ENCODE assay signal across 23 cellular contexts in genomic region chr12:61487728-61488127, GRCh38.
DNase-seq lines count a peak whose midpoint lies in the region; ATAC-seq and TF ChIP-seq lines count a peak whose summit lies in the region.
"Had no signal": no experiment of that assay in that cellular context is flagged by ENCODE, and none has a peak within 500 bp of the region (broad histone marks: within the 10 kb centered on the region; RNA-seq: fewer than 3 reads in every experiment).

No MANE protein-coding gene starts in this region.

- H3K79me2 ChIP-seq in neural cell (replicated peaks; ENCODE audit: insufficient read depth, low read length), result no peaks in the 10 kb centered on the region

- no peak overlapping the region for H2AFZ ChIP-seq in neural cell (ENCODE audit: low read depth, low read length)

- ATAC-seq in GM21825 (IDR thresholded peaks at IDR 0.05; ENCODE audit: unreplicated experiment) (no peak), gastrocnemius medialis (no peak)

- H3K27me3 ChIP-seq in neural cell (ENCODE audit: insufficient read depth, low read depth, low read length) (no peaks in the 10 kb centered on the region), gastrocnemius medialis (no peaks in the 10 kb centered on the region)

- H3K9me3 ChIP-seq in neural cell (ENCODE audit: low read length), result no peaks in the 10 kb centered on the region
- no peaks in the 10 kb centered on the region for H3K9me3 ChIP-seq in gastrocnemius medialis
- H3K9me3 ChIP-seq: SK-N-SH had no signal

- H3K4me2 ChIP-seq in neural cell (ENCODE audit: low read length), result no peak overlapping the region
- H3K4me2 ChIP-seq: KMS-11, SK-N-SH had no signal

- no peaks in the 10 kb centered on the region for H3K9me2 ChIP-seq in neural cell (ENCODE audit: insufficient read depth, low read length)
- H3K9me2 ChIP-seq: SK-N-SH had no signal

- no peak overlapping the region for H3K4me3 ChIP-seq in neural cell (ENCODE audit: low read length)
- H3K4me3 ChIP-seq in gastrocnemius medialis, result no peak overlapping the region

- TF ChIP-seq EP300 in neural cell (conservative IDR thresholded peaks at IDR 0.05; ENCODE audit: poor library complexity, severe bottlenecking), result peak; percentile 78

- H3K9ac ChIP-seq in neural cell (ENCODE audit: low read length), result no peak overlapping the region
- H3K9ac ChIP-seq: KMS-11, SK-N-SH had no signal

- H4K20me1 ChIP-seq in neural cell (ENCODE audit: insufficient read depth), result no peaks in the 10 kb centered on the region

- intact Hi-C loops in gastrocnemius medialis (cut with DNase I; ENCODE audit: low total_unique reads), result no loop called here

- no peaks in the 10 kb centered on the region for H3K36me3 ChIP-seq in neural cell (ENCODE audit: insufficient read depth, low read length)
- H3K36me3 ChIP-seq in gastrocnemius medialis, result no peaks in the 10 kb centered on the region

- H3K27ac ChIP-seq in VCaP (no peak overlapping the region), neural cell (ENCODE audit: low read length) (no peak overlapping the region), gastrocnemius medialis (no peak overlapping the region)
- H3K27ac ChIP-seq: 22Rv1, KMS-11 had no signal

- no peaks in the 10 kb centered on the region for H3F3A ChIP-seq in neural cell (ENCODE audit: insufficient read depth, low read length, poor library complexity, severe bottlenecking)

- peak; percentile 7 for DNase-seq in ELF-1 (ENCODE audit: low read depth, low spot score)
- peak; percentile 1 for DNase-seq in NCI-H82 treated with DMSO at 0.1 percent for 48 hours (lab: John Stamatoyannopoulos, UW; ENCODE audit: unreplicated experiment)
- DNase-seq in gastrocnemius medialis, result no peak
- no peak for DNase-seq in ACHN
- DNase-seq: Calu3, DMS79 treated with DMSO at 0.1 percent for 48 hours, H9, HFFc6, NCI-H1092 treated with DMSO at 0.1 percent for 48 hours, NCI-H1436, NCI-H187, NCI-H2081 treated with DMSO at 0.1 percent for 48 hours, NCI-H2171, NCI-H226, NCI-H510A, NCI-H69, SIG-M5, SK-N-SH had no signal

- TF ChIP-seq RAD21 in neural cell (conservative IDR thresholded peaks at IDR 0.05), result peak; percentile 50

- peak; percentile 40 for TF ChIP-seq CTCF in VCaP (conservative IDR thresholded peaks at IDR 0.05)
- peak; percentile 39 for TF ChIP-seq CTCF in neural cell (IDR thresholded peaks at IDR 0.05; ENCODE audit: poor library complexity, severe bottlenecking)
- TF ChIP-seq CTCF in gastrocnemius medialis (IDR thresholded peaks at IDR 0.05 in 4 of 5, conservative IDR thresholded peaks at IDR 0.05 in 1 of 5), result no peak

- no peaks in the 10 kb centered on the region for H3K4me1 ChIP-seq in gastrocnemius medialis

- TF ChIP-seq POLR2A in gastrocnemius medialis (IDR thresholded peaks at IDR 0.05), result no peak

- in situ Hi-C loops in gastrocnemius medialis (cut with MboI; ENCODE audit: low sequenced_read_pairs in 4 of 4) (no loop called here), ACHN (cut with HindIII; ENCODE audit: low pct_ligation_motif_present, low pct_unique_long_range_greater_than_20kb, low sequenced_read_pairs) (no loop called here)

TF ChIP-seq in neural cell, 6 proteins besides CTCF, POLR2A, EP300 and RAD21:
- TF ChIP-seq EZH2 (IDR thresholded peaks at IDR 0.05; ENCODE audit: borderline replicate concordance, insufficient read depth, low read length, poor library complexity, severe bottlenecking) (no peak), POLR2AphosphoS5 (IDR thresholded peaks at IDR 0.05) (peak; percentile 69), SMC3 (conservative IDR thresholded peaks at IDR 0.05; ENCODE audit: poor library complexity) (peak; percentile 49)

Comparison
In these comparisons a context has a peak if more than half of its experiments do, and no peak if none do; other contexts are left out.
1. DNase-seq: peak in ELF-1 (single experiment) and NCI-H82 treated with DMSO at 0.1 percent for 48 hours (single experiment); none in gastrocnemius medialis (0 of 2) and ACHN (single experiment).
2. CTCF ChIP-seq: peak in VCaP (single experiment) and neural cell (single experiment); none in gastrocnemius medialis (0 of 5).